In genomic region chr12:45546545-45546944, GRCh38 we compare ENCODE assay signal across 30 cellular contexts.
"Had no signal": no experiment of that assay in that cellular context is flagged by ENCODE, and none has a peak within 500 bp of the region (broad histone marks: within the 10 kb centered on the region; RNA-seq: fewer than 3 reads in every experiment).

No MANE protein-coding gene starts in this region.

- H3K4me2 ChIP-seq: SK-N-SH had no signal

- H3K36me3 ChIP-seq: adrenal gland, breast epithelium, SJSA1 had no signal

- DNase-seq: activated CD4-positive, alpha-beta T cell treated with anti-CD3 and anti-CD28 coated beads for 36 hours; activated CD4-positive, alpha-beta T cell treated with anti-CD3 and anti-CD28 coated beads, Interleukin-2, amount 10 ng/mL, durations not matched to agents 7 days and 5 days; activated CD4-positive, alpha-beta T cell treated with anti-CD3 and anti-CD28 coated beads, Interleukin-2, amount 50 U/mL, for 48 hours; activated CD8-positive, alpha-beta T cell treated with anti-CD3 and anti-CD28 coated beads, Interleukin-2, amount 10 ng/mL, durations not matched to agents 7 days and 5 days; activated gamma-delta T cell treated with Interleukin-2 at 50 U/mL for 16 hours; activated naive CD4-positive, alpha-beta T cell treated with anti-CD3 and anti-CD28 coated beads for 36 hours; activated T-cell treated with anti-CD3 and anti-CD28 coated beads, Interleukin-2, amount 50 U/mL, for 24 hours; adrenal gland; body of pancreas; caudate nucleus; NCI-H1105 treated with DMSO at 0.1 percent for 48 hours; NCI-H1436; NCI-H1694 treated with DMSO at 0.1 percent for 48 hours; NCI-H2029; NCI-H510A; NCI-H526; NCI-H748 treated with DMSO at 0.1 percent for 48 hours; OCI-M1; SHP77 treated with DMSO at 0.1 percent for 48 hours; SK-N-SH had no signal

- H3K9me3 Mint-ChIP-seq: activated CD4-positive, alpha-beta T cell treated with anti-CD3 and anti-CD28 coated beads, Interleukin-2, amount 10 ng/mL, durations not matched to agents 7 days and 5 days; activated naive CD4-positive, alpha-beta T cell treated with anti-CD3 and anti-CD28 coated beads for 36 hours; activated naive CD4-positive, alpha-beta T cell treated with anti-CD3 and anti-CD28 coated beads, Interleukin-2, amount 50 U/mL, for 72 hours; activated T-cell treated with anti-CD3 and anti-CD28 coated beads, Interleukin-2, amount 50 U/mL, for 24 hours; activated T-helper 2 cell treated with anti-CD3 and anti-CD28 coated beads, Interferon-gamma antibody, Interleukin-2, Interleukin-4, amounts not matched to agents 10 μg/mL and 5 μg/mL and 100 μg/mL, durations not matched to agents 14 hours and 24 hours and 36 hours; T-helper 1 cell treated with Interleukin-12 subunit alpha and Interleukin-12 subunit beta and Interleukin-4 antibody, amounts not matched to agents 30 μg/mL and 1 μg/mL, for 36 hours; T-helper 2 cell treated with Interferon-gamma antibody and Interleukin-4, amounts not matched to agents 5 μg/mL and 100 μg/mL, for 36 hours had no signal

- H3K9me3 ChIP-seq: adrenal gland, body of pancreas, breast epithelium, SJSA1, SK-N-SH had no signal

- H3K9ac ChIP-seq: SK-N-SH had no signal

- H3K27ac Mint-ChIP-seq: activated CD4-positive, alpha-beta T cell treated with anti-CD3 and anti-CD28 coated beads for 36 hours; activated CD4-positive, alpha-beta T cell treated with anti-CD3 and anti-CD28 coated beads, Interleukin-2, amount 10 ng/mL, durations not matched to agents 7 days and 5 days; activated CD8-positive, alpha-beta T cell treated with anti-CD3 and anti-CD28 coated beads, Interleukin-2, amount 10 ng/mL, durations not matched to agents 7 days and 5 days; activated naive CD4-positive, alpha-beta T cell treated with anti-CD3 and anti-CD28 coated beads for 36 hours; activated naive CD4-positive, alpha-beta T cell treated with anti-CD3 and anti-CD28 coated beads, Interleukin-2, amount 50 U/mL, for 72 hours; activated T-cell treated with anti-CD3 and anti-CD28 coated beads, Interleukin-2, amount 50 U/mL, for 24 hours; activated T-helper 2 cell treated with anti-CD3 and anti-CD28 coated beads, Interferon-gamma antibody, Interleukin-2, Interleukin-4, amounts not matched to agents 10 μg/mL and 5 μg/mL and 100 μg/mL, durations not matched to agents 14 hours and 24 hours and 36 hours; T-helper 1 cell treated with Interleukin-12 subunit alpha and Interleukin-12 subunit beta and Interleukin-4 antibody, amounts not matched to agents 30 μg/mL and 1 μg/mL, for 36 hours; T-helper 2 cell treated with Interferon-gamma antibody and Interleukin-4, amounts not matched to agents 5 μg/mL and 100 μg/mL, for 36 hours; WTC11 had no signal

- H3K4me1 Mint-ChIP-seq: WTC11 had no signal

- H3K4me3 ChIP-seq: adrenal gland, body of pancreas, breast epithelium, SJSA1 had no signal

- H3K27ac ChIP-seq: adrenal gland, body of pancreas, breast epithelium, SJSA1 had no signal

- FAIRE-seq: astrocyte, TTC549 had no signal

- H3K4me1 ChIP-seq: adrenal gland, body of pancreas, breast epithelium, SJSA1 had no signal

- H3K9me2 ChIP-seq: SK-N-SH had no signal

- ATAC-seq: activated CD4-positive, alpha-beta T cell treated with anti-CD3 and anti-CD28 coated beads for 36 hours; activated CD4-positive, CD25-positive, alpha-beta regulatory T cell treated with anti-CD3 and anti-CD28 coated beads, Interleukin-2, amount 50 U/mL, for 24 hours; activated CD8-positive, alpha-beta T cell treated with anti-CD3 and anti-CD28 coated beads, Interleukin-2, amount 10 ng/mL, durations not matched to agents 7 days and 5 days; activated naive CD4-positive, alpha-beta T cell treated with anti-CD3 and anti-CD28 coated beads, Interleukin-2, amount 50 U/mL, for 72 hours; body of pancreas; WTC11 had no signal

- H3K27me3 ChIP-seq: adrenal gland, body of pancreas, breast epithelium had no signal

- H3K27me3 Mint-ChIP-seq: activated T-cell treated with anti-CD3 and anti-CD28 coated beads, Interleukin-2, amount 50 U/mL, for 24 hours had no signal

- H3K4me3 Mint-ChIP-seq: activated CD4-positive, alpha-beta T cell treated with anti-CD3 and anti-CD28 coated beads for 36 hours; activated CD4-positive, alpha-beta T cell treated with anti-CD3 and anti-CD28 coated beads, Interleukin-2, amount 10 ng/mL, durations not matched to agents 7 days and 5 days; activated CD8-positive, alpha-beta T cell treated with anti-CD3 and anti-CD28 coated beads, Interleukin-2, amount 10 ng/mL, durations not matched to agents 7 days and 5 days; activated naive CD4-positive, alpha-beta T cell treated with anti-CD3 and anti-CD28 coated beads for 36 hours; activated T-cell treated with anti-CD3 and anti-CD28 coated beads, Interleukin-2, amount 50 U/mL, for 24 hours; T-helper 1 cell treated with Interleukin-12 subunit alpha and Interleukin-12 subunit beta and Interleukin-4 antibody, amounts not matched to agents 30 μg/mL and 1 μg/mL, for 36 hours; T-helper 2 cell treated with Interferon-gamma antibody and Interleukin-4, amounts not matched to agents 5 μg/mL and 100 μg/mL, for 36 hours; WTC11 had no signal

- H3K36me3 Mint-ChIP-seq: activated naive CD4-positive, alpha-beta T cell treated with anti-CD3 and anti-CD28 coated beads, Interleukin-2, amount 50 U/mL, for 72 hours; WTC11 had no signal
